Comparison of ENCODE assay signal across 15 cellular contexts in the genomic region with DNA sequence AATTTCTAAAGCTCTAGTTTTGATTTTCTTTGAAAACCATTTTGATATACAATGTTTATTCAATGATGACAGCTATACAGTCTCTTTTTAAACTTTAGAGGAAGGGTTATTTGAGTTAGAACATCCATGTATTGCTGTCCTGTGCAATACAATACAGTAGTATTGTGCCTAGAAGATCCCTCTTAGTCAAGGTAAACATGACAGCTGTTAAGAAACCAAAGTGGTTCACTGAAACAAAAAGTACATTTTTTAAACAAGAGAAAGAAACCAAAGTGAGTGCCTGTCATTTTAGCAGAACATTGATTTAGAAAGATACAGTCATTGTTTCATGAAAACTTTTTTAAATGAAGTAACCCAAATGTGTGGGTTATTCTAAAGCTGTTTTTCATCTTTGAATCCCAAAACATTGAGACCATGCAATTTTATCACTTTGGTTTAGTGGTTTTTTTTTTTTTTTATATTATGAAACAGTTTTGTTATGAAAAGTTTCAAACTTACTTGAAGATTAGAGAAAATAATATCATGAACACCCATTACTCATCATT. TPM values are rescaled to one million over a fixed set of nuclear protein-coding genes. Genes with fewer than 3 reads are reported as not detected.
DNase-seq lines count a peak whose midpoint lies in the region; ATAC-seq lines count a peak whose summit lies in the region.
"Had no signal": no experiment of that assay in that cellular context is flagged by ENCODE, and none has a peak within 500 bp of the region (broad histone marks: within the 10 kb centered on the region; RNA-seq: fewer than 3 reads in every experiment).

No MANE protein-coding gene starts in this region.

- peak; percentile 64 to 81 for ATAC-seq in activated CD4-positive, CD25-positive, alpha-beta regulatory T cell treated with anti-CD3 and anti-CD28 coated beads, Interleukin-2, amount 50 U/mL, for 24 hours
- peak; percentile 55 for ATAC-seq in GM21528 (IDR thresholded peaks at IDR 0.05; ENCODE audit: low FRiP score, unreplicated experiment)
- ATAC-seq in HG03045 (IDR thresholded peaks at IDR 0.05; ENCODE audit: unreplicated experiment), result peak; percentile 63

- no peak for DNase-seq in activated CD4-positive, CD25-positive, alpha-beta regulatory T cell (lab: John Stamatoyannopoulos, UW)
- peak; percentile 12 for DNase-seq in fibroblast of peridontal ligament (ENCODE audit: extremely low read depth)
- DNase-seq in NCI-H2171 treated with DMSO at 0.1 percent for 48 hours (lab: John Stamatoyannopoulos, UW), result no peak
- no peak for DNase-seq in OCI-M2 (lab: John Stamatoyannopoulos, UW; ENCODE audit: unreplicated experiment)
- no peak for DNase-seq in cerebellum (ENCODE audit: low spot score)
- DNase-seq: 8988T; activated CD4-positive, alpha-beta T cell treated with anti-CD3 and anti-CD28 coated beads for 48 hours; head of caudate nucleus; NCI-H1930; NCI-H774; Right ventricle myocardium superior; stimulated activated CD4-positive, alpha-beta T cell treated with anti-CD3 and anti-CD28 coated beads, Interleukin-4, amount 100 ng/mL, for 4 hours had no signal

RNA-seq across cellular contexts. Expression of a gene that starts 15.5 kb away (rescaled TPM):
- total RNA-seq in cerebellum, result 62.5 TPM
